ENCODE assay signal across 33 cellular contexts in genomic region chr14:47843236-47843635, GRCh38.
"Had no signal": no experiment of that assay in that cellular context is flagged by ENCODE, and none has a peak within 500 bp of the region (broad histone marks: within the 10 kb centered on the region; RNA-seq: fewer than 3 reads in every experiment).

No MANE protein-coding gene starts in this region.

- H3K4me3 Mint-ChIP-seq: activated B cell treated with CpG ODN at 0.5 μM for 24 hours; activated CD4-positive, alpha-beta memory T cell treated with anti-CD3 and anti-CD28 coated beads for 36 hours; activated CD4-positive, alpha-beta T cell treated with anti-CD3 and anti-CD28 coated beads, Interleukin-2, amount 10 ng/mL, durations not matched to agents 24 days and 14 days; activated CD8-positive, alpha-beta T cell treated with anti-CD3 and anti-CD28 coated beads for 36 hours; activated naive CD4-positive, alpha-beta T cell treated with anti-CD3 and anti-CD28 coated beads for 36 hours; activated naive CD8-positive, alpha-beta T cell treated with anti-CD3 and anti-CD28 coated beads for 36 hours; activated T-cell treated with anti-CD3 and anti-CD28 coated beads, Interleukin-2, amount 50 U/mL, for 4 hours; activated T-cell treated with anti-CD3 and anti-CD28 coated beads, Interleukin-2, amount 50 U/mL, for 72 hours; activated T-helper 1 cell treated with anti-CD3 and anti-CD28 coated beads, Interleukin-12 subunit alpha, Interleukin-12 subunit beta, Interleukin-2, Interleukin-4 antibody, amounts not matched to agents 30 ng/mL and 10 ng/mL and 1 ng/mL, durations not matched to agents 14 hours and 24 hours and 36 hours; activated T-helper 17 cell treated with anti-CD3 and anti-CD28 coated beads, Interleukin-2, amount 50 U/mL, for 72 hours; T-helper 2 cell treated with Interferon-gamma antibody and Interleukin-4, amounts not matched to agents 5 μg/mL and 100 μg/mL, for 36 hours had no signal

- H3K27me3 Mint-ChIP-seq: activated B cell treated with CpG ODN at 0.5 μM for 24 hours; activated CD4-positive, alpha-beta memory T cell treated with anti-CD3 and anti-CD28 coated beads for 36 hours; activated CD4-positive, alpha-beta T cell treated with anti-CD3 and anti-CD28 coated beads, Interleukin-2, amount 10 ng/mL, durations not matched to agents 24 days and 14 days; activated CD8-positive, alpha-beta T cell treated with anti-CD3 and anti-CD28 coated beads for 36 hours; activated naive CD8-positive, alpha-beta T cell treated with anti-CD3 and anti-CD28 coated beads for 36 hours; activated T-helper 17 cell treated with anti-CD3 and anti-CD28 coated beads, Interleukin-2, amount 50 U/mL, for 72 hours had no signal

- H3K27ac ChIP-seq: adrenal gland, body of pancreas, brain microvascular endothelial cell, breast epithelium, VCaP had no signal

- H3K27me3 ChIP-seq: adrenal gland, body of pancreas, brain microvascular endothelial cell, breast epithelium had no signal

- DNase-seq: activated B cell treated with CpG ODN at 0.5 μM for 24 hours; activated CD4-positive, alpha-beta memory T cell treated with anti-CD3 and anti-CD28 coated beads for 36 hours; activated CD4-positive, alpha-beta T cell treated with anti-CD3 and anti-CD28 coated beads for 4 hours; activated CD4-positive, alpha-beta T cell treated with anti-CD3 and anti-CD28 coated beads, Interleukin-2, amount 10 ng/mL, durations not matched to agents 24 days and 14 days; activated CD4-positive, alpha-beta T cell treated with anti-CD3 and anti-CD28 coated beads, Interleukin-2, amount 50 U/mL, for 1 hour; activated CD4-positive, alpha-beta T cell treated with anti-CD3 and anti-CD28 coated beads, Interleukin-2, amount 50 U/mL, for 4 hours; activated CD4-positive, CD25-positive, alpha-beta regulatory T cell treated with anti-CD3 and anti-CD28 coated beads, Interleukin-2, amount 50 U/mL, for 72 hours; activated CD8-positive, alpha-beta memory T cell treated with anti-CD3 and anti-CD28 coated beads, Interleukin-2, amount 50 U/mL, for 4 hours; activated CD8-positive, alpha-beta T cell treated with anti-CD3 and anti-CD28 coated beads for 36 hours; activated effector memory CD4-positive, alpha-beta T cell treated with anti-CD3 and anti-CD28 coated beads, Interleukin-2, amount 50 U/mL, for 16 hours; activated gamma-delta T cell treated with Interleukin-2 at 50 U/mL for 16 hours; activated naive CD4-positive, alpha-beta T cell; activated naive CD4-positive, alpha-beta T cell treated with anti-CD3 and anti-CD28 coated beads for 36 hours; activated naive CD4-positive, alpha-beta T cell treated with anti-CD3 and anti-CD28 coated beads, Interleukin-2, amount 50 U/mL, for 16 hours; activated naive CD8-positive, alpha-beta T cell treated with anti-CD3 and anti-CD28 coated beads for 36 hours; activated T-cell treated with anti-CD3 and anti-CD28 coated beads for 4 hours; activated T-cell treated with anti-CD3 and anti-CD28 coated beads, Interleukin-2, amount 50 U/mL, for 1 hour; activated T-cell treated with anti-CD3 and anti-CD28 coated beads, Interleukin-2, amount 50 U/mL, for 4 hours; activated T-cell treated with anti-CD3 and anti-CD28 coated beads, Interleukin-2, amount 50 U/mL, for 72 hours; adrenal gland; amniotic stem cell; aorta; body of pancreas; brain microvascular endothelial cell; central memory CD4-positive, alpha-beta T cell; T-helper 2 cell; T-helper 9 cell had no signal

- H3K4me1 Mint-ChIP-seq: activated B cell treated with CpG ODN at 0.5 μM for 24 hours; activated CD4-positive, alpha-beta T cell treated with anti-CD3 and anti-CD28 coated beads, Interleukin-2, amount 10 ng/mL, durations not matched to agents 24 days and 14 days; activated naive CD8-positive, alpha-beta T cell treated with anti-CD3 and anti-CD28 coated beads for 36 hours; activated T-helper 17 cell treated with anti-CD3 and anti-CD28 coated beads, Interleukin-2, amount 50 U/mL, for 72 hours had no signal

- H3K36me3 ChIP-seq: adrenal gland, brain microvascular endothelial cell, breast epithelium had no signal

- ATAC-seq: activated CD8-positive, alpha-beta T cell treated with anti-CD3 and anti-CD28 coated beads for 36 hours; activated naive CD4-positive, alpha-beta T cell treated with anti-CD3 and anti-CD28 coated beads, Interleukin-2, amount 50 U/mL, for 72 hours; activated T-cell treated with anti-CD3 and anti-CD28 coated beads, Interleukin-2, amount 50 U/mL, for 4 hours; activated T-cell treated with anti-CD3 and anti-CD28 coated beads, Interleukin-2, amount 50 U/mL, for 72 hours; activated T-helper 17 cell treated with anti-CD3 and anti-CD28 coated beads, Interleukin-2, amount 50 U/mL, for 72 hours; body of pancreas had no signal

- H3K4me1 ChIP-seq: adrenal gland, body of pancreas, breast epithelium had no signal

- H3K27ac Mint-ChIP-seq: activated B cell treated with CpG ODN at 0.5 μM for 24 hours; activated CD4-positive, alpha-beta memory T cell treated with anti-CD3 and anti-CD28 coated beads for 36 hours; activated CD4-positive, alpha-beta T cell treated with anti-CD3 and anti-CD28 coated beads, Interleukin-2, amount 10 ng/mL, durations not matched to agents 24 days and 14 days; activated CD8-positive, alpha-beta T cell treated with anti-CD3 and anti-CD28 coated beads for 36 hours; activated naive CD4-positive, alpha-beta T cell treated with anti-CD3 and anti-CD28 coated beads for 36 hours; activated naive CD4-positive, alpha-beta T cell treated with anti-CD3 and anti-CD28 coated beads, Interleukin-2, amount 50 U/mL, for 72 hours; activated naive CD8-positive, alpha-beta T cell treated with anti-CD3 and anti-CD28 coated beads for 36 hours; activated T-cell treated with anti-CD3 and anti-CD28 coated beads, Interleukin-2, amount 50 U/mL, for 72 hours; activated T-helper 1 cell treated with anti-CD3 and anti-CD28 coated beads, Interleukin-12 subunit alpha, Interleukin-12 subunit beta, Interleukin-2, Interleukin-4 antibody, amounts not matched to agents 30 ng/mL and 10 ng/mL and 1 ng/mL, durations not matched to agents 14 hours and 24 hours and 36 hours; activated T-helper 17 cell treated with anti-CD3 and anti-CD28 coated beads, Interleukin-2, amount 50 U/mL, for 72 hours; T-helper 2 cell treated with Interferon-gamma antibody and Interleukin-4, amounts not matched to agents 5 μg/mL and 100 μg/mL, for 36 hours had no signal

- H3K4me3 ChIP-seq: adrenal gland, body of pancreas, breast epithelium had no signal

- H3K36me3 Mint-ChIP-seq: activated CD4-positive, alpha-beta memory T cell treated with anti-CD3 and anti-CD28 coated beads for 36 hours; activated naive CD8-positive, alpha-beta T cell treated with anti-CD3 and anti-CD28 coated beads for 36 hours had no signal

- H3K9me3 ChIP-seq: adrenal gland, body of pancreas, breast epithelium had no signal
